15 cellular contexts compared by ENCODE assay signal in genomic region chr11:117479372-117479771, GRCh38.
A peak's percentile ranks its signal among the peaks of the same experiment; 100 is the strongest.
DNase-seq lines count a peak whose midpoint lies in the region; ATAC-seq, FAIRE-seq and TF ChIP-seq lines count a peak whose summit lies in the region.
"Had no signal": no experiment of that assay in that cellular context is flagged by ENCODE, and none has a peak within 500 bp of the region (broad histone marks: within the 10 kb centered on the region; RNA-seq: fewer than 3 reads in every experiment).

No MANE protein-coding gene starts in this region.

- H3K27ac Mint-ChIP-seq in progenitor cell of endocrine pancreas: no peak overlapping the region
- H3K27ac Mint-ChIP-seq: dendritic cell treated with granulocyte-macrophage colony-stimulating factor and Interleukin-4, amounts not matched to agents 40 ng/mL and 50 ng/mL, for 4 days had no signal

- no peak overlapping the region for H3K4me3 Mint-ChIP-seq in progenitor cell of endocrine pancreas (ENCODE audit: low read depth)
- H3K4me3 Mint-ChIP-seq: dendritic cell treated with granulocyte-macrophage colony-stimulating factor and Interleukin-4, amounts not matched to agents 40 ng/mL and 50 ng/mL, for 4 days had no signal

- no peaks in the 10 kb centered on the region for H3K27me3 ChIP-seq in effector memory CD4-positive, alpha-beta T cell (replicated peaks; ENCODE audit: control insufficient read depth, insufficient read depth, low read length, poor library complexity, severe bottlenecking)

- no peaks in the 10 kb centered on the region for H3K36me3 Mint-ChIP-seq in progenitor cell of endocrine pancreas (ENCODE audit: insufficient read depth)

- H3K4me1 ChIP-seq in effector memory CD4-positive, alpha-beta T cell (ENCODE audit: control insufficient read depth, insufficient read depth, low read length, poor library complexity, severe bottlenecking): no peaks in the 10 kb centered on the region
- H3K4me1 ChIP-seq: stomach had no signal

- H3K4me1 Mint-ChIP-seq in progenitor cell of endocrine pancreas (ENCODE audit: low read depth): no peaks in the 10 kb centered on the region

- no peak for FAIRE-seq in GM19239 (lab: Jason Lieb, UNC)
- FAIRE-seq: islet of Langerhans had no signal

- H3K36me3 ChIP-seq in effector memory CD4-positive, alpha-beta T cell (ENCODE audit: control insufficient read depth, insufficient read depth, low read length): no peaks in the 10 kb centered on the region
- H3K36me3 ChIP-seq: stomach had no signal

- peaks cover 47% of the 10 kb centered on the region for H3K27me3 Mint-ChIP-seq in progenitor cell of endocrine pancreas

- TF ChIP-seq CTCF in progenitor cell of endocrine pancreas (IDR thresholded peaks at IDR 0.05; ENCODE audit: unreplicated experiment): peak; percentile 28

- no peaks in the 10 kb centered on the region for H3K9me3 Mint-ChIP-seq in progenitor cell of endocrine pancreas (ENCODE audit: low read depth)
- H3K9me3 Mint-ChIP-seq: dendritic cell treated with granulocyte-macrophage colony-stimulating factor and Interleukin-4, amounts not matched to agents 40 ng/mL and 50 ng/mL, for 4 days had no signal

- no peak overlapping the region for H3K27ac ChIP-seq in effector memory CD4-positive, alpha-beta T cell (ENCODE audit: insufficient read depth, low read length, poor library complexity, severe bottlenecking)
- H3K27ac ChIP-seq: RWPE1, stomach had no signal

- DNase-seq in activated T-cell treated with anti-CD3 and anti-CD28 coated beads for 48 hours (ENCODE audit: low read depth) (peak; percentile 10), activated T-cell treated with anti-CD3 and anti-CD28 coated beads for 4 hours (no peak), GM19239 (ENCODE audit: insufficient read length, low spot score) (peak; percentile 39), OCI-M1 (lab: John Stamatoyannopoulos, UW) (peak; percentile 55), progenitor cell of endocrine pancreas (ENCODE audit: low spot score, unreplicated experiment) (no peak), mesenteric fat pad (ENCODE audit: low spot score) (no peak)
- DNase-seq in effector memory CD4-positive, alpha-beta T cell: no peak
- DNase-seq: NCI-H1048; NCI-H446 treated with DMSO at 0.1 percent for 48 hours; stimulated activated CD4-positive, alpha-beta T cell treated with anti-CD3 and anti-CD28 coated beads, Interleukin-4, amount 100 ng/mL, for 24 hours; stomach had no signal

- no peak for ATAC-seq in activated CD4-positive, CD25-positive, alpha-beta regulatory T cell treated with anti-CD3 and anti-CD28 coated beads, Interleukin-2, amount 50 U/mL, for 24 hours

- H3K4me3 ChIP-seq in effector memory CD4-positive, alpha-beta T cell (ENCODE audit: insufficient read depth, low read depth, low read length, poor library complexity, severe bottlenecking): no peak overlapping the region
- H3K4me3 ChIP-seq: stomach had no signal

- H3K9me3 ChIP-seq in effector memory CD4-positive, alpha-beta T cell (ENCODE audit: control insufficient read depth, low read length): no peaks in the 10 kb centered on the region
- H3K9me3 ChIP-seq: stomach had no signal

Comparison
In these comparisons a context has a peak if more than half of its experiments do, and no peak if none do; other contexts are left out.
1. DNase-seq: peak in activated T-cell treated with anti-CD3 and anti-CD28 coated beads for 48 hours (single experiment), GM19239 (single experiment) and OCI-M1 (single experiment); none in activated T-cell treated with anti-CD3 and anti-CD28 coated beads for 4 hours (single experiment), progenitor cell of endocrine pancreas (single experiment), mesenteric fat pad (single experiment) and effector memory CD4-positive, alpha-beta T cell (0 of 3).